Comparison of ENCODE assay signal across 19 cellular contexts in the genomic region with DNA sequence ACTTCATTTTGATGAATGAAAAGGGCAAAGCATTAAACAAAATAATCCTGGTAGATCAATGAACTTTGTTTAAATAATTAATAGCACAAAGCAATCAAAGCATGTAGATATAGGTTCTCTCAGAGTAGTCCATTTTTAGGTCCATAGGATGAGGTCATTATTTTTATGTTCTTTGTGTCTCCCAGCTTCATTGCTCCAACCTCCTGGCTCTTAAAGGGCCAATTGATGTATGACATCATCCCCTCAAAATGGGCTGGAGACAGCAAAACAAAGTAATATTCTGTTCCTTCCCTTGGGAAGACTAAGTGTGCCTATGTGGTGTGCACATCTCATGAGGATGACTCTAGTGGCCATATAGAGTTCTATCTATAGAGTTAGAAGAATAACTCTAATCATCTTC. TPM values are rescaled to one million over a fixed set of nuclear protein-coding genes. Genes with fewer than 3 reads are reported as not detected.
DNase-seq lines count a peak whose midpoint lies in the region; ATAC-seq, FAIRE-seq and TF ChIP-seq lines count a peak whose summit lies in the region.
"Had no signal": no experiment of that assay in that cellular context is flagged by ENCODE, and none has a peak within 500 bp of the region (broad histone marks: within the 10 kb centered on the region; RNA-seq: fewer than 3 reads in every experiment).

No MANE protein-coding gene starts in this region.

- H3K4me2 ChIP-seq in HepG2 (ENCODE audit: low read depth, low read length) (no peak overlapping the region), GM12878 (ENCODE audit: control insufficient read depth, insufficient read depth) (no peak overlapping the region)
- H3K4me2 ChIP-seq: BLaER1 treated with 17β-estradiol and CSF1 and Interleukin-3, amounts not matched to agents 10 nM and 100 nM had no signal

- RAD21 ChIA-PET in GM12878 (lab: Charles Lee; ENCODE audit: unreplicated experiment), result no interaction called here

- H3K9me3 ChIP-seq in HepG2 (ENCODE audit: low read length), result no peaks in the 10 kb centered on the region
- H3K9me3 ChIP-seq in right lobe of liver, result no peaks in the 10 kb centered on the region
- no peaks in the 10 kb centered on the region for H3K9me3 ChIP-seq in GM12878 (replicated peaks; ENCODE audit: control insufficient read depth, insufficient read depth, low read length)
- H3K9me3 ChIP-seq: BLaER1 treated with 17β-estradiol and CSF1 and Interleukin-3, amounts not matched to agents 10 nM and 100 nM had no signal

- H2AFZ ChIP-seq in HepG2 (ENCODE audit: low read length) (no peak overlapping the region), GM12878 (ENCODE audit: control insufficient read depth, low read depth, low read length) (no peak overlapping the region)

- H3K4me3 ChIP-seq in HepG2 (replicated peaks in 1 of 3; ENCODE audit: insufficient read depth in 1 of 3, low read depth in 2 of 3, low read length in 3 of 3) (no peak overlapping the region), right lobe of liver (no peak overlapping the region), GM12878 (no peak overlapping the region)
- H3K4me3 ChIP-seq: BLaER1 treated with 17β-estradiol and CSF1 and Interleukin-3, amounts not matched to agents 10 nM and 100 nM had no signal

- no peak for TF ChIP-seq POLR2A in HepG2 (IDR thresholded peaks at IDR 0.05; ENCODE audit: insufficient read depth in 1 of 2, low read depth in 2 of 2, low read length in 2 of 2)
- TF ChIP-seq POLR2A in right lobe of liver (IDR thresholded peaks at IDR 0.05), result no peak
- no peak for TF ChIP-seq POLR2A in GM12878 (IDR thresholded peaks at IDR 0.05; ENCODE audit: low read depth, low read length)

- H4K20me1 ChIP-seq in HepG2 (ENCODE audit: insufficient read depth, low read length) (no peaks in the 10 kb centered on the region), GM12878 (ENCODE audit: control insufficient read depth, insufficient read depth) (no peaks in the 10 kb centered on the region)
- H4K20me1 ChIP-seq: BLaER1 treated with 17β-estradiol and CSF1 and Interleukin-3, amounts not matched to agents 10 nM and 100 nM had no signal

- intact Hi-C loops in HepG2 (cut with micrococcal nuclease; ENCODE audit: unreplicated experiment) (no loop called here), right lobe of liver (cut with DNase I) (no loop called here), GM12878 (cut with micrococcal nuclease; ENCODE audit: unreplicated experiment) (no loop called here)

- H3K79me2 ChIP-seq in HepG2 (ENCODE audit: insufficient read depth, low read length) (no peaks in the 10 kb centered on the region), GM12878 (ENCODE audit: control insufficient read depth, insufficient read depth, low read length) (no peaks in the 10 kb centered on the region)

- CTCF ChIA-PET in HepG2 (lab: Yijun Ruan, JAX; ENCODE audit: low intra/inter-chr PET ratio, low total read pairs) (no interaction called here), GM12878 (lab: Yijun Ruan, JAX) (no interaction called here)

- no TSS peak for BruUV-seq in HepG2 (replicated peaks; lab: Mats Ljungman, UMichigan)
- no TSS peak for BruUV-seq in GM12878 (replicated peaks; lab: Mats Ljungman, UMichigan)

- no peak for TF ChIP-seq EP300 in HepG2 (IDR thresholded peaks at IDR 0.05; ENCODE audit: low read depth in 2 of 2, low read length in 2 of 2)
- no peak for TF ChIP-seq EP300 in HepG2 (CRISPR knock-in tag; IDR thresholded peaks at IDR 0.05; ENCODE audit: borderline replicate concordance)
- no peak for TF ChIP-seq EP300 in GM12878 (IDR thresholded peaks at IDR 0.05; ENCODE audit: borderline replicate concordance in 1 of 2, control insufficient read depth in 1 of 2, low read depth in 2 of 2, low read length in 2 of 2)

- no peak for DNase-seq in HepG2 (ENCODE audit: low spot score)
- DNase-seq in right lobe of liver, result no peak
- DNase-seq in GM12878 (ENCODE audit: low read depth, low spot score), result no peak
- DNase-seq in foreskin melanocyte, result peak; percentile 90
- DNase-seq in retina, result no peak
- DNase-seq: 8988T; Calu3; CD8-positive, alpha-beta T cell; DMS79 treated with DMSO at 0.1 percent for 48 hours; GF-D8; GOT3; H7 had no signal

- H3K9ac ChIP-seq in HepG2 (ENCODE audit: insufficient read depth, low read depth, low read length) (no peak overlapping the region), GM12878 (ENCODE audit: control insufficient read depth, insufficient read depth, low read length) (no peak overlapping the region)
- H3K9ac ChIP-seq: BLaER1 treated with 17β-estradiol and CSF1 and Interleukin-3, amounts not matched to agents 10 nM and 100 nM had no signal

- H3K27ac ChIP-seq in HepG2 (ENCODE audit: extremely low read length, insufficient read depth, low read length) (no peak overlapping the region), right lobe of liver (no peak overlapping the region), GM12878 (ENCODE audit: control insufficient read depth, insufficient read depth) (no peak overlapping the region)
- H3K27ac ChIP-seq: BLaER1 treated with 17β-estradiol and CSF1 and Interleukin-3, amounts not matched to agents 10 nM and 100 nM had no signal

- TF ChIP-seq RAD21 in HepG2 (CRISPR knock-in tag; IDR thresholded peaks at IDR 0.05) (no peak), GM12878 (IDR thresholded peaks at IDR 0.05; ENCODE audit: insufficient read depth, low read depth, low read length) (no peak)

- no peak for FAIRE-seq in HepG2 (lab: Jason Lieb, UNC)
- FAIRE-seq in GM12878 (lab: Jason Lieb, UNC), result no peak
- FAIRE-seq: GM12891, GM18507 had no signal

- peaks cover 11 to 58% of the 10 kb centered on the region in 2 experiments; a peak in 4 of 5 replicates for H3K36me3 ChIP-seq in HepG2 (replicated peaks in 1 of 2; ENCODE audit: control insufficient read depth in 1 of 2, insufficient read depth in 2 of 2, low read length in 2 of 2)
- H3K36me3 ChIP-seq in right lobe of liver, result peaks cover 0 to 61% (median 17%) of the 10 kb centered on the region in 4 donors
- H3K36me3 ChIP-seq in GM12878 (ENCODE audit: control insufficient read depth in 2 of 2, insufficient read depth in 2 of 2, low read length in 1 of 2), result peaks cover 4 to 36% of the 10 kb centered on the region in 2 experiments

- in situ Hi-C loops in HepG2 (cut with HindIII; ENCODE audit: extremely low pct_ligation_motif_present, low pct_unique_long_range_greater_than_20kb) (no loop called here), GM12878 (cut with MboI) (no loop called here)

- H3K4me1 ChIP-seq in HepG2 (ENCODE audit: insufficient read depth, low read length) (peaks cover 5% of the 10 kb centered on the region; the same call in 1 of the 2 replicates), right lobe of liver (no peaks in the 10 kb centered on the region), GM12878 (ENCODE audit: control insufficient read depth, insufficient read depth, low read length) (no peaks in the 10 kb centered on the region; the same call in 1 of the 2 replicates)
- H3K4me1 ChIP-seq: BLaER1 treated with 17β-estradiol and CSF1 and Interleukin-3, amounts not matched to agents 10 nM and 100 nM had no signal

- SMC1A ChIA-PET in GM12878 (lab: Charles Lee; ENCODE audit: uncharacterized antibody, unreplicated experiment), result no interaction called here

- TF ChIP-seq CTCF in HepG2 (CRISPR knock-in tag; IDR thresholded peaks at IDR 0.05) (no peak), right lobe of liver (IDR thresholded peaks at IDR 0.05) (no peak), GM12878 (IDR thresholded peaks at IDR 0.05 in 2 of 3, conservative IDR thresholded peaks at IDR 0.05 in 1 of 3; ENCODE audit: control insufficient read depth in 2 of 3, extremely low read depth in 1 of 3, insufficient read depth in 1 of 3, low read depth in 3 of 3, low read length in 3 of 3) (no peak)

- H3K27me3 ChIP-seq in HepG2 (ENCODE audit: control insufficient read depth in 1 of 2, insufficient read depth in 2 of 2, low read length in 2 of 2) (no peaks in the 10 kb centered on the region), right lobe of liver (no peaks in the 10 kb centered on the region), GM12878 (replicated peaks in 1 of 2; ENCODE audit: control insufficient read depth in 2 of 2, insufficient read depth in 2 of 2, low read length in 1 of 2) (no peaks in the 10 kb centered on the region)
- H3K27me3 ChIP-seq: BLaER1 treated with 17β-estradiol and CSF1 and Interleukin-3, amounts not matched to agents 10 nM and 100 nM had no signal

- POLR2A ChIA-PET in HepG2 (lab: Yijun Ruan, JAX), result no interaction called here
- POLR2A ChIA-PET in GM12878 (lab: Charles Lee), result no interaction called here

- ATAC-seq in HepG2, result no peak
- ATAC-seq in right lobe of liver, result no peak
- ATAC-seq in GM12878, result no peak
- no peak for ATAC-seq in GM19023 (IDR thresholded peaks at IDR 0.05; ENCODE audit: unreplicated experiment)
- no peak for ATAC-seq in GM18502 (IDR thresholded peaks at IDR 0.05; ENCODE audit: poor library complexity, unreplicated experiment)
- no peak for ATAC-seq in HG03565 (IDR thresholded peaks at IDR 0.05; ENCODE audit: unreplicated experiment)
- ATAC-seq: CD8-positive, alpha-beta T cell; HCT116 had no signal

RNA-seq across cellular contexts. Expression of a gene that starts 49.5 kb away (rescaled TPM):
- total RNA-seq in HepG2 (2016; rRNA removed; fragmentation: Illumina TruSeq; extraction: Trizol) (28.0 and 39.7 TPM in 2 replicates), right lobe of liver (10 to 100 TPM; 14.6 to 21.1 (median 19.5) TPM), GM12878 (2014; rRNA removed) (34.8 and 41.7 TPM in 2 replicates), GM12878 (2014; rRNA removed; fragmentation: Illumina TruSeq; extraction: Trizol) (48.1 and 48.8 TPM in 2 replicates), GM12878 (2021) (51.9 and 54.7 TPM in 2 replicates)
- total RNA-seq in HepG2 (2016; cell fraction: cytosol; rRNA removed; fragmentation: Illumina TruSeq; extraction: Trizol; ENCODE audit: low read depth), result 3.7 and 5.0 TPM in 2 replicates
- total RNA-seq in HepG2 (2016; cell fraction: insoluble cytoplasmic fraction; rRNA removed; fragmentation: Illumina TruSeq; extraction: Trizol), result 28.9 and 36.4 TPM in 2 replicates
- 10.3 and 10.6 TPM in 2 replicates for total RNA-seq in HepG2 (2016; cell fraction: membrane; rRNA removed; fragmentation: Illumina TruSeq; extraction: Trizol)
- total RNA-seq in HepG2 (2016; cell fraction: nucleus; rRNA removed; fragmentation: Illumina TruSeq; extraction: Trizol), result 20.2 and 31.6 TPM in 2 replicates
- polyA plus RNA-seq in HepG2 (2011; rRNA removed) (27.4 and 35.2 TPM in 2 replicates), GM12878 (2011; rRNA removed) (98.7 and 132 TPM in 2 replicates), GM12878 (2014; fragmentation: Illumina TruSeq; extraction: Trizol) (75.4 and 84.3 TPM in 2 replicates), GM12878 (2014; fragmentation: Nextera tagmentation; extraction: Ambion mirVana) (10 to 100 TPM; 30.0 to 30.7 TPM), GM12878 (2014; rRNA removed) (50.0 and 50.5 TPM in 2 replicates), GM12878 (2016; fragmentation: Nextera tagmentation; extraction: Ambion mirVana) (10 to 100 TPM; 38.4 to 44.7 TPM)
- polyA plus RNA-seq in HepG2 (2011; cell fraction: cytosol; rRNA removed), result 21.0 and 23.7 TPM in 2 replicates
- 23.0 and 26.1 TPM in 2 replicates for polyA plus RNA-seq in HepG2 (2011; cell fraction: nucleus; rRNA removed)
- 17.5 and 20.8 TPM in 2 replicates for polyA plus RNA-seq in HepG2 (2012)
- 1.5 and 1.9 TPM in 2 replicates for polyA plus RNA-seq in HepG2 (2016; cell fraction: cytosol; fragmentation: Illumina TruSeq; extraction: Trizol; ENCODE audit: low read depth)
- 35.6 and 37.6 TPM in 2 replicates for polyA plus RNA-seq in HepG2 (2016; cell fraction: insoluble cytoplasmic fraction; fragmentation: Illumina TruSeq; extraction: Trizol; ENCODE audit: low read depth)
- 5.9 and 6.7 TPM in 2 replicates for polyA plus RNA-seq in HepG2 (2016; cell fraction: membrane; fragmentation: Illumina TruSeq; extraction: Trizol; ENCODE audit: low read depth)
- polyA plus RNA-seq in HepG2 (2016; cell fraction: nucleus; fragmentation: Illumina TruSeq; extraction: Trizol; ENCODE audit: insufficient read depth, low read depth), result 29.4 and 36.9 TPM in 2 replicates
- 36.6 and 54.0 TPM in 2 replicates for polyA minus RNA-seq in HepG2 (2011; rRNA and poly(A)+ RNA removed; ENCODE audit: low replicate concordance)
- 36.0 and 37.3 TPM in 2 replicates for polyA minus RNA-seq in HepG2 (2011; cell fraction: cytosol; rRNA and poly(A)+ RNA removed)
- polyA minus RNA-seq in HepG2 (2011; cell fraction: nucleus; rRNA and poly(A)+ RNA removed), result 38.5 and 47.0 TPM in 2 replicates
- total RNA-seq in GM12878 (2013; cell fraction: nucleolus; rRNA removed), result 124 and 130 TPM in 2 replicates
- 22.3 TPM for polyA plus RNA-seq in GM12878 (2011; ENCODE audit: low read depth)
- polyA plus RNA-seq in GM12878 (2011; cell fraction: cytosol; rRNA removed), result 62.2 and 66.8 TPM in 2 replicates
- 62.9 and 65.7 TPM in 2 replicates for polyA plus RNA-seq in GM12878 (2011; cell fraction: nucleus; rRNA removed)
- polyA plus RNA-seq in GM12878 (2012), result 26.8 and 38.3 TPM in 2 replicates
- polyA minus RNA-seq in GM12878 (2011; rRNA and poly(A)+ RNA removed), result 85.3 and 107 TPM in 2 replicates
- 31.0 and 33.1 TPM in 2 replicates for polyA minus RNA-seq in GM12878 (2011; cell fraction: cytosol; rRNA and poly(A)+ RNA removed)
- polyA minus RNA-seq in GM12878 (2011; cell fraction: nucleus; rRNA and poly(A)+ RNA removed), result 44.4 and 67.5 TPM in 2 replicates

RNA-seq across cellular contexts. Expression of a gene that starts 50.3 kb away (rescaled TPM):
- 6.0 and 12.5 TPM in 2 replicates for total RNA-seq in HepG2 (2016; rRNA removed; fragmentation: Illumina TruSeq; extraction: Trizol)
- total RNA-seq in HepG2 (2016; cell fraction: cytosol; rRNA removed; fragmentation: Illumina TruSeq; extraction: Trizol; ENCODE audit: low read depth), result 17.0 and 22.1 TPM in 2 replicates
- total RNA-seq in HepG2 (2016; cell fraction: insoluble cytoplasmic fraction; rRNA removed; fragmentation: Illumina TruSeq; extraction: Trizol), result 6.4 and 9.4 TPM in 2 replicates
- 10.5 and 10.6 TPM in 2 replicates for total RNA-seq in HepG2 (2016; cell fraction: membrane; rRNA removed; fragmentation: Illumina TruSeq; extraction: Trizol)
- 16.8 and 18.4 TPM in 2 replicates for total RNA-seq in HepG2 (2016; cell fraction: nucleus; rRNA removed; fragmentation: Illumina TruSeq; extraction: Trizol)
- 6.6 and 6.8 TPM in 2 replicates for polyA plus RNA-seq in HepG2 (2011; rRNA removed)
- 3.1 and 3.9 TPM in 2 replicates for polyA plus RNA-seq in HepG2 (2011; cell fraction: cytosol; rRNA removed)
- 8.4 and 11.3 TPM in 2 replicates for polyA plus RNA-seq in HepG2 (2011; cell fraction: nucleus; rRNA removed)
- polyA plus RNA-seq in HepG2 (2012), result 7.0 and 8.8 TPM in 2 replicates
- 0.48 and 0.61 TPM in 2 replicates for polyA plus RNA-seq in HepG2 (2016; cell fraction: cytosol; fragmentation: Illumina TruSeq; extraction: Trizol; ENCODE audit: low read depth)
- polyA plus RNA-seq in HepG2 (2016; cell fraction: insoluble cytoplasmic fraction; fragmentation: Illumina TruSeq; extraction: Trizol; ENCODE audit: low read depth), result 3.3 and 4.2 TPM in 2 replicates
- 0.41 and 0.84 TPM in 2 replicates for polyA plus RNA-seq in HepG2 (2016; cell fraction: membrane; fragmentation: Illumina TruSeq; extraction: Trizol; ENCODE audit: low read depth)
- polyA plus RNA-seq in HepG2 (2016; cell fraction: nucleus; fragmentation: Illumina TruSeq; extraction: Trizol; ENCODE audit: insufficient read depth, low read depth), result 16.4 and 16.7 TPM in 2 replicates
- 13.7 and 19.8 TPM in 2 replicates for polyA minus RNA-seq in HepG2 (2011; rRNA and poly(A)+ RNA removed; ENCODE audit: low replicate concordance)
- 10.9 and 16.0 TPM in 2 replicates for polyA minus RNA-seq in HepG2 (2011; cell fraction: cytosol; rRNA and poly(A)+ RNA removed)
- 35.5 and 39.5 TPM in 2 replicates for polyA minus RNA-seq in HepG2 (2011; cell fraction: nucleus; rRNA and poly(A)+ RNA removed)
- 10 to 100 TPM in 3 of 6 experiments, 1 to 10 TPM in 3; 5.9 to 18.4 (median 10.1) TPM for total RNA-seq in right lobe of liver
- total RNA-seq in GM12878 (2013; cell fraction: nucleolus; rRNA removed), result 139 and 140 TPM in 2 replicates
- total RNA-seq in GM12878 (2014; rRNA removed), result 13.6 TPM in 2 replicates
- 15.7 and 17.3 TPM in 2 replicates for total RNA-seq in GM12878 (2014; rRNA removed; fragmentation: Illumina TruSeq; extraction: Trizol)
- 23.1 and 24.2 TPM in 2 replicates for total RNA-seq in GM12878 (2021)
- polyA plus RNA-seq in GM12878 (2011; ENCODE audit: low read depth), result 4.0 TPM
- polyA plus RNA-seq in GM12878 (2011; rRNA removed), result 18.0 and 18.1 TPM in 2 replicates
- polyA plus RNA-seq in GM12878 (2011; cell fraction: cytosol; rRNA removed), result 12.7 and 15.1 TPM in 2 replicates
- polyA plus RNA-seq in GM12878 (2011; cell fraction: nucleus; rRNA removed), result 24.4 and 24.7 TPM in 2 replicates
- polyA plus RNA-seq in GM12878 (2012), result 5.5 and 5.9 TPM in 2 replicates
- polyA plus RNA-seq in GM12878 (2014; fragmentation: Illumina TruSeq; extraction: Trizol), result 15.0 and 15.1 TPM in 2 replicates
- 1 to 10 TPM in 1 of 2 experiments, under 1 TPM in 1; 0.62 to 1.1 TPM for polyA plus RNA-seq in GM12878 (2014; fragmentation: Nextera tagmentation; extraction: Ambion mirVana)
- 8.8 and 11.9 TPM in 2 replicates for polyA plus RNA-seq in GM12878 (2014; rRNA removed)
- polyA plus RNA-seq in GM12878 (2016; fragmentation: Nextera tagmentation; extraction: Ambion mirVana), result 1 to 10 TPM; 3.2 to 3.9 TPM
- polyA minus RNA-seq in GM12878 (2011; rRNA and poly(A)+ RNA removed), result 41.3 and 42.9 TPM in 2 replicates
- polyA minus RNA-seq in GM12878 (2011; cell fraction: cytosol; rRNA and poly(A)+ RNA removed), result 16.3 and 20.1 TPM in 2 replicates
- polyA minus RNA-seq in GM12878 (2011; cell fraction: nucleus; rRNA and poly(A)+ RNA removed), result 25.4 and 47.7 TPM in 2 replicates
